21 cellular contexts compared by ENCODE assay signal in genomic region chr12:65522956-65523857, GRCh38.
DNase-seq lines count a peak whose midpoint lies in the region; ATAC-seq, FAIRE-seq and TF ChIP-seq lines count a peak whose summit lies in the region.
"Had no signal": no experiment of that assay in that cellular context is flagged by ENCODE, and none has a peak within 500 bp of the region (broad histone marks: within the 10 kb centered on the region; RNA-seq: fewer than 3 reads in every experiment).

No MANE protein-coding gene starts in this region.

- H2AK5ac ChIP-seq in IMR-90 (ENCODE audit: low read depth, low read length), result peak overlapping the region; percentile 42; the same call in 1 of the 2 replicates

- intact Hi-C loops in IMR-90 (cut with micrococcal nuclease), result no loop called here
- intact Hi-C loops in right lobe of liver (cut with DNase I), result no loop called here
- intact Hi-C loops in gastrocnemius medialis (cut with DNase I; ENCODE audit: low total_unique reads), result no loop called here

- H3K4ac ChIP-seq in IMR-90 (ENCODE audit: low read depth, low read length), result peak overlapping the region; percentile 50; the same call in 1 of the 2 replicates

- no peak overlapping the region for H3K14ac ChIP-seq in IMR-90 (replicated peaks; ENCODE audit: low read depth, low read length)

- H3K9me1 ChIP-seq in IMR-90 (ENCODE audit: insufficient read depth, low read length) (no peaks in the 10 kb centered on the region), keratinocyte (ENCODE audit: control insufficient read depth, extremely low read depth, insufficient read depth, low read length) (no peaks in the 10 kb centered on the region)

- 0 out of 2 replicates have a peak overlapping the region, but pooled peaks have one; percentile 18 for H3K56ac ChIP-seq in IMR-90 (ENCODE audit: extremely low read depth, insufficient read depth, low read length)

- 87% methylated on average over 4 of the region's 12 CpGs; no CpG with 5 or more reads in 1 of the 2 experiments for WGBS in IMR-90 (ENCODE audit: extremely low coverage in 2 of 2, insufficient read length in 1 of 2), 2 experiments
- WGBS in right lobe of liver (ENCODE audit: insufficient coverage, low coverage, low lambda C conversion rate, missing lambda C conversion rate), result 78% methylated on average over 12 of the region's 12 CpGs

- H2AFZ ChIP-seq in IMR-90 (replicated peaks; ENCODE audit: low read length, poor library complexity), result no peak overlapping the region
- peak overlapping the region; percentile 21 for H2AFZ ChIP-seq in keratinocyte (ENCODE audit: control insufficient read depth, low read length)
- H2AFZ ChIP-seq: parathyroid adenoma had no signal

- H3K79me1 ChIP-seq in IMR-90 (ENCODE audit: low read depth in 1 of 2, low read length in 2 of 2), result no peaks in the 10 kb centered on the region; a peak in 1 of 4 replicates

- dilution Hi-C loops in IMR-90 (cut with HindIII; ENCODE audit: low sequenced_read_pairs, unreplicated experiment), result no loop called here
- dilution Hi-C loops in keratinocyte (cut with MboI; ENCODE audit: extremely low pct_ligation_motif_present, low sequenced_read_pairs), result no loop called here

- peak overlapping the region; percentile 65; the same call in 1 of the 2 replicates for H2BK120ac ChIP-seq in IMR-90 (ENCODE audit: low read depth, low read length)

- H3K9ac ChIP-seq in IMR-90 (ENCODE audit: low read depth, low read length), result no peak overlapping the region
- H3K9ac ChIP-seq in keratinocyte (ENCODE audit: control insufficient read depth, extremely low read depth, insufficient read depth, low read length), result no peak overlapping the region
- H3K9ac ChIP-seq: parathyroid adenoma had no signal

- TF ChIP-seq POLR2A in IMR-90 (IDR thresholded peaks at IDR 0.05; ENCODE audit: low read depth, low read length) (no peak), right lobe of liver (IDR thresholded peaks at IDR 0.05) (no peak), gastrocnemius medialis (IDR thresholded peaks at IDR 0.05) (no peak)

- peak overlapping the region; percentile 24 for H4K91ac ChIP-seq in IMR-90 (ENCODE audit: insufficient read depth, low read depth, low read length)

- H3K27ac ChIP-seq in IMR-90 (ENCODE audit: insufficient read depth, low read length) (no peak overlapping the region), keratinocyte (ENCODE audit: control insufficient read depth, insufficient read depth, low read length) (no peak overlapping the region), right lobe of liver (no peak overlapping the region), gastrocnemius medialis (no peak overlapping the region)
- H3K27ac ChIP-seq: lower lobe of right lung, parathyroid adenoma, tibial artery had no signal

- 0 out of 2 replicates have a peak overlapping the region, but pooled peaks have one; percentile 40 for H3K23ac ChIP-seq in IMR-90 (ENCODE audit: low read depth, low read length)

- CTCF ChIA-PET in IMR-90 (lab: Yijun Ruan, JAX), result no interaction called here

- 0 out of 3 replicates have a peak overlapping the region, but pooled peaks have one; percentile 25 for H2BK15ac ChIP-seq in IMR-90 (ENCODE audit: low read depth, low read length)

- H3K4me3 ChIP-seq in IMR-90 (ENCODE audit: insufficient read depth, low read depth, low read length) (no peak overlapping the region), cardiac fibroblast (replicated peaks in 1 of 2; ENCODE audit: low read depth in 2 of 2, low read length in 2 of 2) (no peak overlapping the region), keratinocyte (ENCODE audit: control insufficient read depth in 2 of 3, extremely low read depth in 1 of 3, insufficient read depth in 2 of 3, low read depth in 1 of 3, low read length in 3 of 3) (no peak overlapping the region), right lobe of liver (no peak overlapping the region), gastrocnemius medialis (no peak overlapping the region)
- H3K4me3 ChIP-seq: lower lobe of right lung, tibial artery had no signal

- H3K79me2 ChIP-seq in keratinocyte (ENCODE audit: control insufficient read depth, insufficient read depth, low read length), result no peaks in the 10 kb centered on the region
- H3K79me2 ChIP-seq: parathyroid adenoma had no signal

- H3K27me3 ChIP-seq in IMR-90 (ENCODE audit: control insufficient read depth, insufficient read depth, low read length), result no peaks in the 10 kb centered on the region
- no peaks in the 10 kb centered on the region for H3K27me3 ChIP-seq in keratinocyte (ENCODE audit: control insufficient read depth, extremely low read depth, insufficient read depth, low read length)
- no peaks in the 10 kb centered on the region for H3K27me3 ChIP-seq in right lobe of liver
- no peaks in the 10 kb centered on the region for H3K27me3 ChIP-seq in gastrocnemius medialis
- H3K27me3 ChIP-seq: tibial artery had no signal

- TF ChIP-seq CTCF in IMR-90 (conservative IDR thresholded peaks at IDR 0.05; ENCODE audit: low read depth, low read length) (no peak), cardiac fibroblast (IDR thresholded peaks at IDR 0.05; ENCODE audit: low read depth, low read length) (no peak), keratinocyte (optimal IDR thresholded peaks at IDR 0.05 in 1 of 3, IDR thresholded peaks at IDR 0.05 in 1 of 3, conservative IDR thresholded peaks at IDR 0.05 in 1 of 3; ENCODE audit: extremely low read depth in 1 of 3, insufficient read depth in 2 of 3, low read length in 3 of 3) (no peak), right lobe of liver (IDR thresholded peaks at IDR 0.05) (no peak), gastrocnemius medialis (IDR thresholded peaks at IDR 0.05 in 4 of 5, conservative IDR thresholded peaks at IDR 0.05 in 1 of 5) (no peak)

- peak; percentile 29 for FAIRE-seq in keratinocyte (lab: Jason Lieb, UNC)

- peaks cover 4% of the 10 kb centered on the region; the same call in 1 of the 2 replicates for H3K4me1 ChIP-seq in IMR-90 (ENCODE audit: control insufficient read depth, insufficient read depth, low read length)
- H3K4me1 ChIP-seq in keratinocyte (ENCODE audit: control insufficient read depth, extremely low read depth, insufficient read depth, low read length), result peaks cover 48% of the 10 kb centered on the region
- no peaks in the 10 kb centered on the region for H3K4me1 ChIP-seq in right lobe of liver
- no peaks in the 10 kb centered on the region for H3K4me1 ChIP-seq in gastrocnemius medialis
- H3K4me1 ChIP-seq: lower lobe of right lung, parathyroid adenoma, tibial artery had no signal

- no TSS peak for BruUV-seq in IMR-90 (replicated peaks; lab: Mats Ljungman, UMichigan)

- ATAC-seq in IMR-90 (ENCODE audit: low read depth) (no peak), HG02763 (IDR thresholded peaks at IDR 0.05; ENCODE audit: unreplicated experiment) (no peak), HG02642 (IDR thresholded peaks at IDR 0.05; ENCODE audit: poor library complexity, unreplicated experiment) (no peak), right lobe of liver (no peak), gastrocnemius medialis (no peak)
- ATAC-seq: activated T-cell treated with anti-CD3 and anti-CD28 coated beads, Interleukin-2, amount 50 U/mL, for 72 hours; lower lobe of right lung; naive thymus-derived CD4-positive, alpha-beta T cell had no signal

- H4K8ac ChIP-seq in IMR-90 (ENCODE audit: low read depth in 2 of 2, low read length in 2 of 2), result peak overlapping the region in 1 of 2 experiments; percentile 36; a peak in 1 of 4 replicates

- no peak for TF ChIP-seq RAD21 in IMR-90 (IDR thresholded peaks at IDR 0.05; ENCODE audit: low read length)

- POLR2A ChIA-PET in IMR-90 (lab: Charles Lee; ENCODE audit: unreplicated experiment), result no interaction called here

- peak overlapping the region; percentile 61; the same call in 1 of the 2 replicates for H2BK20ac ChIP-seq in IMR-90 (ENCODE audit: low read depth, low read length)

- in situ Hi-C loops in IMR-90 (cut with MboI; ENCODE audit: low sequenced_read_pairs), result no loop called here
- in situ Hi-C loops in gastrocnemius medialis (cut with MboI; ENCODE audit: low sequenced_read_pairs in 4 of 4), result no loop called here

- H3K18ac ChIP-seq in IMR-90 (ENCODE audit: low read depth, low read length), result no peak overlapping the region; the same call in 1 of the 2 replicates

- DNase-seq in IMR-90, result peak; percentile 50
- DNase-seq in cardiac fibroblast (ENCODE audit: low read depth in 2 of 2), result peak; percentile 43 to 53
- DNase-seq in keratinocyte (ENCODE audit: low read depth, low spot score), result no peak
- DNase-seq in right lobe of liver, result no peak
- DNase-seq in gastrocnemius medialis, result no peak
- DNase-seq: activated CD4-positive, CD25-positive, alpha-beta regulatory T cell treated with anti-CD3 and anti-CD28 coated beads, Interleukin-2, amount 50 U/mL, for 72 hours; activated T-cell treated with anti-CD3 and anti-CD28 coated beads, Interleukin-2, amount 50 U/mL, for 72 hours; COR-L47; cortex of kidney; H7; lower lobe of right lung; naive thymus-derived CD4-positive, alpha-beta T cell; NCI-H1417; NCI-H524; stimulated activated CD4-positive, alpha-beta T cell treated with anti-CD3 and anti-CD28 coated beads, Interleukin-2, amount 100 ng/mL, for 24 hours; stimulated activated naive CD4-positive, alpha-beta T cell treated with Interleukin-2 at 50 U/mL for 16 hours; T-helper 9 cell; tibial artery had no signal

- H3K4me2 ChIP-seq in IMR-90 (ENCODE audit: low read depth, low read length), result no peak overlapping the region
- no peak overlapping the region for H3K4me2 ChIP-seq in keratinocyte (ENCODE audit: control insufficient read depth, extremely low read depth, insufficient read depth, low read depth, low read length)

- no peak overlapping the region for H2AK9ac ChIP-seq in IMR-90 (replicated peaks; ENCODE audit: low read depth, low read length, poor library complexity)

- H3K9me3 ChIP-seq in IMR-90 (ENCODE audit: control insufficient read depth, insufficient read depth, low read length) (no peaks in the 10 kb centered on the region), keratinocyte (ENCODE audit: control insufficient read depth, low read depth, low read length) (no peaks in the 10 kb centered on the region), right lobe of liver (no peaks in the 10 kb centered on the region), gastrocnemius medialis (no peaks in the 10 kb centered on the region)
- H3K9me3 ChIP-seq: tibial artery had no signal

- H4K20me1 ChIP-seq in IMR-90 (ENCODE audit: insufficient read depth, low read length) (no peaks in the 10 kb centered on the region), keratinocyte (ENCODE audit: control insufficient read depth, extremely low read depth, insufficient read depth, low read length) (no peaks in the 10 kb centered on the region)

- no peak overlapping the region; the same call in 1 of the 2 replicates for H4K5ac ChIP-seq in IMR-90 (ENCODE audit: low read depth, low read length)

- no peak overlapping the region for H2BK5ac ChIP-seq in IMR-90 (ENCODE audit: low read depth, low read length, poor library complexity, severe bottlenecking)

- no peaks in the 10 kb centered on the region for H3K36me3 ChIP-seq in IMR-90 (ENCODE audit: control insufficient read depth, insufficient read depth, low read length)
- H3K36me3 ChIP-seq in keratinocyte (ENCODE audit: control insufficient read depth in 2 of 2, extremely low read depth in 1 of 2, insufficient read depth in 2 of 2, low read length in 2 of 2), result no peaks in the 10 kb centered on the region
- no peaks in the 10 kb centered on the region for H3K36me3 ChIP-seq in right lobe of liver
- no peaks in the 10 kb centered on the region for H3K36me3 ChIP-seq in gastrocnemius medialis
- H3K36me3 ChIP-seq: lower lobe of right lung, tibial artery had no signal

TF ChIP-seq in IMR-90, 13 proteins besides CTCF, POLR2A, EP300 and RAD21 (continues in another document):
- TF ChIP-seq MAZ (IDR thresholded peaks at IDR 0.05; ENCODE audit: borderline replicate concordance, low read depth, low read length), result no peak

Comparison
In these comparisons a context has a peak if more than half of its experiments do, and no peak if none do; other contexts are left out.
1. DNase-seq: peak in IMR-90 (single experiment) and cardiac fibroblast (2 of 2); none in keratinocyte (single experiment), right lobe of liver (0 of 3) and gastrocnemius medialis (0 of 2).